ENCODE assay signal across 10 cellular contexts in the genomic region with DNA sequence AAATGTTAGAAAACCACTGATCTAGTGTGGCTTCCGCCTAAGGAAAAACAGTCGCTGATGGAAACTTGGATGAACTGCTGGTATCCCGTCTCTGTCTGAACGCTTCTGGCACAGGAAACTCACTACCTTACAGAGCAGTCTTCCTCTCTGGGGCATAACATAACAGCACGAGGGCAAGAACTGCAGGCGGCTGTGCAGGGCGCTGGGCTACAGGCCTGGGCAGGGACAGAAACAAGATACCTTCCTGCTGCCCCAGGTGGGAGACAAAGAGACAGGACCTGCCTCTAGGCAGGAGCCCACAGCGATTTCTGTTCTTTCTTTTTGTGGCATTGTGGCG. TPM values are rescaled to one million over a fixed set of nuclear protein-coding genes. Genes with fewer than 3 reads are reported as not detected.
DNase-seq lines count a peak whose midpoint lies in the region; ATAC-seq and TF ChIP-seq lines count a peak whose summit lies in the region.
"Had no signal": no experiment of that assay in that cellular context is flagged by ENCODE, and none has a peak within 500 bp of the region (broad histone marks: within the 10 kb centered on the region; RNA-seq: fewer than 3 reads in every experiment).

No MANE protein-coding gene starts in this region.

- H3K9me3 ChIP-seq in CD8-positive, alpha-beta memory T cell (ENCODE audit: low read length): no peaks in the 10 kb centered on the region

- H3K36me3 Mint-ChIP-seq in CD8-positive, alpha-beta memory T cell: peaks cover 0 to 2% (median 2%) of the 10 kb centered on the region in 3 donors

- no peak overlapping the region for H3K27ac ChIP-seq in CD8-positive, alpha-beta memory T cell (ENCODE audit: low read depth, low read length)
- peak overlapping the region; percentile 98 for H3K27ac ChIP-seq in rectal smooth muscle tissue (ENCODE audit: low read depth, low read length)

- ATAC-seq in left cardiac atrium (peak; percentile 3 to 11), GM21737 (IDR thresholded peaks at IDR 0.05; ENCODE audit: unreplicated experiment) (no peak)

- peak in 1 of 5 donors; percentile 17 for DNase-seq in CD8-positive, alpha-beta memory T cell
- DNase-seq in left cardiac atrium: no peak
- DNase-seq in activated naive CD4-positive, alpha-beta T cell treated with anti-CD3 and anti-CD28 coated beads, Interleukin-2, amount 50 U/mL, for 16 hours: no peak
- DNase-seq in cerebellar nuclear complex (lab: John Stamatoyannopoulos, UW): no peak
- no peak for DNase-seq in stimulated activated CD8-positive, alpha-beta memory T cell treated with anti-CD3 and anti-CD28 coated beads, Interleukin-4, amount 100 ng/mL, for 48 hours
- DNase-seq: activated T-cell treated with anti-CD3 and anti-CD28 coated beads, Interleukin-2, amount 50 U/mL, for 1 hour; SW 1271 had no signal

- H3K36me3 ChIP-seq in CD8-positive, alpha-beta memory T cell (ENCODE audit: insufficient read depth, low read length): no peaks in the 10 kb centered on the region
- H3K36me3 ChIP-seq in rectal smooth muscle tissue (ENCODE audit: control insufficient read depth, insufficient read depth, low read length): no peaks in the 10 kb centered on the region

- no peak overlapping the region for H3K4me3 ChIP-seq in CD8-positive, alpha-beta memory T cell (ENCODE audit: low read length)
- H3K4me3 ChIP-seq in WI38 (ENCODE audit: low read depth, low read length) (peak overlapping the region; percentile 3; the same call in 1 of the 2 replicates), rectal smooth muscle tissue (ENCODE audit: low read length) (peak overlapping the region; percentile 58)

- H3K4me1 Mint-ChIP-seq in CD8-positive, alpha-beta memory T cell: peaks cover 0 to 40% (median 14%) of the 10 kb centered on the region in 3 donors

- no peaks in the 10 kb centered on the region for H3K4me1 ChIP-seq in CD8-positive, alpha-beta memory T cell (ENCODE audit: insufficient read depth, low read length)
- H3K4me1 ChIP-seq in rectal smooth muscle tissue (ENCODE audit: control insufficient read depth, insufficient read depth, low read length): peaks cover 62% of the 10 kb centered on the region

- H3K27me3 Mint-ChIP-seq in CD8-positive, alpha-beta memory T cell: peaks cover 0 to 1% of the 10 kb centered on the region in 2 donors

- peak overlapping the region in 6 of 7 donors; percentile 21 to 55 (median 45) for H3K4me3 Mint-ChIP-seq in CD8-positive, alpha-beta memory T cell

- no peak overlapping the region for H3K9ac ChIP-seq in rectal smooth muscle tissue (ENCODE audit: low read length)

- CTCF ChIA-PET in CD8-positive, alpha-beta memory T cell (lab: Charles Lee): no interaction called here

- intact Hi-C loops in left cardiac atrium (cut with DNase I): no loop called here

- H3K9me3 Mint-ChIP-seq in CD8-positive, alpha-beta memory T cell: no peaks in the 10 kb centered on the region

- no peaks in the 10 kb centered on the region for H3K27me3 ChIP-seq in CD8-positive, alpha-beta memory T cell (ENCODE audit: insufficient read depth, low read length, poor library complexity, severe bottlenecking)
- no peaks in the 10 kb centered on the region for H3K27me3 ChIP-seq in rectal smooth muscle tissue (ENCODE audit: control insufficient read depth, insufficient read depth, low read length)

- H3K27ac Mint-ChIP-seq in CD8-positive, alpha-beta memory T cell: peak overlapping the region in 7 of 8 donors; percentile 46 to 94 (median 81)

- POLR2A ChIA-PET in CD8-positive, alpha-beta memory T cell (lab: Charles Lee): no interaction called here

- TF ChIP-seq CTCF in WI38 (IDR thresholded peaks at IDR 0.05; ENCODE audit: low read depth, low read length): no peak

RNA-seq across cellular contexts. Expression of a gene that starts 10.5 kb away (rescaled TPM):
- total RNA-seq in CD8-positive, alpha-beta memory T cell: 10 to 100 TPM; 27.1 to 29.1 TPM
- polyA plus RNA-seq in CD8-positive, alpha-beta memory T cell: 30.6 TPM
- total RNA-seq in left cardiac atrium: 100 to 1,000 TPM; 394 to 506 TPM

RNA-seq across cellular contexts. Expression of a gene that starts 26.1 kb away (rescaled TPM):
- 10 to 100 TPM; 62.7 to 66.8 TPM for total RNA-seq in CD8-positive, alpha-beta memory T cell
- 37.1 TPM for polyA plus RNA-seq in CD8-positive, alpha-beta memory T cell
- total RNA-seq in left cardiac atrium: 10 to 100 TPM; 44.9 to 55.3 TPM

RNA-seq across cellular contexts. Expression of a gene that starts 26.4 kb away (rescaled TPM):
- total RNA-seq in CD8-positive, alpha-beta memory T cell: 10 to 100 TPM; 43.6 to 44.6 TPM
- polyA plus RNA-seq in CD8-positive, alpha-beta memory T cell: 152 TPM
- 10 to 100 TPM; 22.0 to 25.7 TPM for total RNA-seq in left cardiac atrium

RNA-seq across cellular contexts. Expression of a gene that starts 36.9 kb away (rescaled TPM):
- 100 to 1,000 TPM; 626 to 630 TPM for total RNA-seq in CD8-positive, alpha-beta memory T cell
- polyA plus RNA-seq in CD8-positive, alpha-beta memory T cell: 111 TPM
- 100 to 1,000 TPM in 1 of 2 donors, 10 to 100 TPM in 1; 78.1 to 108 TPM for total RNA-seq in left cardiac atrium

RNA-seq across cellular contexts. Expression of a gene that starts 37.7 kb away (rescaled TPM):
- total RNA-seq in CD8-positive, alpha-beta memory T cell: 10 to 100 TPM; 22.3 to 22.9 TPM
- polyA plus RNA-seq in CD8-positive, alpha-beta memory T cell: 28.4 TPM
- total RNA-seq in left cardiac atrium: 10 to 100 TPM; 23.0 to 28.0 TPM

Comparison
In these comparisons a context has a peak if more than half of its experiments do, and no peak if none do; other contexts are left out.
1. RNA of a gene that starts 10.5 kb away (total RNA-seq): 394 to 506 TPM in left cardiac atrium; 27.1 to 29.1 TPM in CD8-positive, alpha-beta memory T cell; every median in the first group is over 10 times any median in the second.